In genomic region chr10:12844796-12845524, GRCh38 we compare ENCODE assay signal across 8 cellular contexts.
DNase-seq lines count a peak whose midpoint lies in the region; ATAC-seq and TF ChIP-seq lines count a peak whose summit lies in the region.

No MANE protein-coding gene starts in this region.

- H3K9ac ChIP-seq in duodenal mucosa (ENCODE audit: low read depth in 1 of 2, low read length in 2 of 2), result no peak overlapping the region

- H3K4me1 ChIP-seq in duodenal mucosa (ENCODE audit: control insufficient read depth in 1 of 2, insufficient read depth in 2 of 2, low read length in 2 of 2), result peaks cover 4 to 6% of the 10 kb centered on the region in 2 donors
- no peaks in the 10 kb centered on the region for H3K4me1 ChIP-seq in mucosa of descending colon (ENCODE audit: low read depth)

- DNase-seq in left cardiac atrium (no peak), cardiac septum (ENCODE audit: low spot score) (no peak), mucosa of descending colon (peak in 1 of 3 donors; percentile 19), NCI-H1417 treated with DMSO at 0.1 percent for 48 hours (lab: John Stamatoyannopoulos, UW) (no peak), OCI-M1 (lab: John Stamatoyannopoulos, UW) (no peak)
- DNase-seq in activated T-cell treated with anti-CD3 and anti-CD28 coated beads, Interleukin-2, amount 50 U/mL, for 48 hours, result no peak

- H3K9me3 ChIP-seq in duodenal mucosa (ENCODE audit: control insufficient read depth in 1 of 2, low read length in 2 of 2) (no peaks in the 10 kb centered on the region), mucosa of descending colon (no peaks in the 10 kb centered on the region)

- no peak overlapping the region for H3K4me3 ChIP-seq in duodenal mucosa (ENCODE audit: low read depth in 1 of 2, low read length in 2 of 2)
- no peak overlapping the region for H3K4me3 ChIP-seq in mucosa of descending colon

- TF ChIP-seq CTCF in mucosa of descending colon (IDR thresholded peaks at IDR 0.05), result no peak

- no peaks in the 10 kb centered on the region for H3K36me3 ChIP-seq in duodenal mucosa (ENCODE audit: control insufficient read depth in 1 of 2, insufficient read depth in 2 of 2, low read length in 2 of 2)
- H3K36me3 ChIP-seq in mucosa of descending colon (ENCODE audit: low read depth), result no peaks in the 10 kb centered on the region

- H3K27me3 ChIP-seq in duodenal mucosa (ENCODE audit: control insufficient read depth in 1 of 2, insufficient read depth in 2 of 2, low read length in 2 of 2), result no peaks in the 10 kb centered on the region

- ATAC-seq in left cardiac atrium (peak; percentile 27 to 46), mucosa of descending colon (peak; percentile 43), HG03439 (IDR thresholded peaks at IDR 0.05; ENCODE audit: unreplicated experiment) (no peak)

- H3K27ac ChIP-seq in duodenal mucosa (ENCODE audit: low read depth, low read length), result peak overlapping the region; percentile 3

- intact Hi-C loops in left cardiac atrium (cut with DNase I), result no loop called here
- intact Hi-C loops in cardiac septum (cut with DNase I), result no loop called here
- intact Hi-C loops in mucosa of descending colon (cut with DNase I, micrococcal nuclease), result no loop called here
